ENCODE assay signal across 13 cellular contexts in the genomic region with DNA sequence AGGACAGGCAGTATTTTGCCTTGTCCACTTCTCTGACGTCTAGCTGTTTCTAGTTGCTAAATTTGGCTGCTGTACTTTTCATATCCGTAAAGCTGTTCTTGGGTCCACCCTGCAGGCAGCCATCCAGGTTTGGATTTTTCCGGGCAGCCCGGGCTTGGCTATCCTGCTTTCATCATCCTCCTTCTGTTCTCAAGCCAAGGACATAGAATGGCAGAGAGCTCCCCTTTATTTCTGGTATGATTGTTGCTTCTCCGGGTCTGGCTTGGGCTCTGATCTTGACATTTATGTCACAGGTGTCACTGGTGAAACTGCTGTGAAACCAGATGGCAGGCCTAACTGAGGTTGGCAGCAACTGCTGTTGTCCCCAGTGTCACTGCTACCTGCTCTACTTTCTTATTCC. TPM values are rescaled to one million over a fixed set of nuclear protein-coding genes. Genes with fewer than 3 reads are reported as not detected.
DNase-seq lines count a peak whose midpoint lies in the region; ATAC-seq, FAIRE-seq and TF ChIP-seq lines count a peak whose summit lies in the region.
"Had no signal": no experiment of that assay in that cellular context is flagged by ENCODE, and none has a peak within 500 bp of the region (broad histone marks: within the 10 kb centered on the region; RNA-seq: fewer than 3 reads in every experiment).

No MANE protein-coding gene starts in this region.

- no peak overlapping the region for H3K4me3 Mint-ChIP-seq in activated naive CD4-positive, alpha-beta T cell treated with anti-CD3 and anti-CD28 coated beads, Interleukin-2, amount 10 ng/mL, durations not matched to agents 7 days and 5 days
- H3K4me3 Mint-ChIP-seq in chondrocyte (ENCODE audit: unreplicated experiment), result no peak overlapping the region
- H3K4me3 Mint-ChIP-seq: mesothelial cell of epicardium had no signal

- peak; percentile 88 for ATAC-seq in omental fat pad (ENCODE audit: low FRiP score)
- ATAC-seq in HG02759 (IDR thresholded peaks at IDR 0.05; ENCODE audit: unreplicated experiment), result no peak
- ATAC-seq: Panc1 had no signal

- H3K27me3 Mint-ChIP-seq in activated naive CD4-positive, alpha-beta T cell treated with anti-CD3 and anti-CD28 coated beads, Interleukin-2, amount 10 ng/mL, durations not matched to agents 7 days and 5 days, result no peaks in the 10 kb centered on the region
- H3K27me3 Mint-ChIP-seq in chondrocyte (ENCODE audit: low read depth), result no peaks in the 10 kb centered on the region

- no peak for FAIRE-seq in urothelium cell line (lab: Jason Lieb, UNC)

- TF ChIP-seq CTCF in omental fat pad (IDR thresholded peaks at IDR 0.05) (no peak), chondrocyte (IDR thresholded peaks at IDR 0.05) (no peak)

- H3K4me1 Mint-ChIP-seq in activated naive CD4-positive, alpha-beta T cell treated with anti-CD3 and anti-CD28 coated beads, Interleukin-2, amount 10 ng/mL, durations not matched to agents 7 days and 5 days, result peaks cover 6% of the 10 kb centered on the region
- peaks cover 6% of the 10 kb centered on the region for H3K4me1 Mint-ChIP-seq in chondrocyte (ENCODE audit: low read depth)
- H3K4me1 Mint-ChIP-seq: mesothelial cell of epicardium had no signal

- DNase-seq in AG08395 (ENCODE audit: low spot score), result peak; percentile 2
- DNase-seq in NCI-H2171 treated with DMSO at 0.1 percent for 48 hours (lab: John Stamatoyannopoulos, UW), result peak; percentile 65
- peak; percentile 74 for DNase-seq in fibroblast of gingiva (ENCODE audit: low read depth)
- no peak for DNase-seq in omental fat pad (ENCODE audit: low spot score)
- DNase-seq in activated naive CD4-positive, alpha-beta T cell treated with anti-CD3 and anti-CD28 coated beads, Interleukin-2, amount 10 ng/mL, durations not matched to agents 7 days and 5 days, result no peak
- no peak for DNase-seq in urothelium cell line (ENCODE audit: low spot score)
- no peak for DNase-seq in chondrocyte (ENCODE audit: low spot score)
- DNase-seq: DMS79, Karpas-422, T-helper 2 cell had no signal

- H3K27ac Mint-ChIP-seq in activated naive CD4-positive, alpha-beta T cell treated with anti-CD3 and anti-CD28 coated beads, Interleukin-2, amount 10 ng/mL, durations not matched to agents 7 days and 5 days, result no peak overlapping the region
- H3K27ac Mint-ChIP-seq in chondrocyte (ENCODE audit: unreplicated experiment), result no peak overlapping the region
- H3K27ac Mint-ChIP-seq: mesothelial cell of epicardium had no signal

- CTCF ChIA-PET in activated naive CD4-positive, alpha-beta T cell treated with anti-CD3 and anti-CD28 coated beads, Interleukin-2, amount 10 ng/mL, durations not matched to agents 7 days and 5 days (lab: Charles Lee), result no interaction called here

- no peaks in the 10 kb centered on the region for H3K36me3 Mint-ChIP-seq in activated naive CD4-positive, alpha-beta T cell treated with anti-CD3 and anti-CD28 coated beads, Interleukin-2, amount 10 ng/mL, durations not matched to agents 7 days and 5 days
- no peaks in the 10 kb centered on the region for H3K36me3 Mint-ChIP-seq in chondrocyte (ENCODE audit: low read depth)
- H3K36me3 Mint-ChIP-seq: mesothelial cell of epicardium had no signal

- no peaks in the 10 kb centered on the region for H3K9me3 Mint-ChIP-seq in activated naive CD4-positive, alpha-beta T cell treated with anti-CD3 and anti-CD28 coated beads, Interleukin-2, amount 10 ng/mL, durations not matched to agents 7 days and 5 days
- no peaks in the 10 kb centered on the region for H3K9me3 Mint-ChIP-seq in chondrocyte (ENCODE audit: low read depth)
- H3K9me3 Mint-ChIP-seq: mesothelial cell of epicardium had no signal

RNA-seq across cellular contexts. Expression of a gene that starts 35.5 kb away (rescaled TPM):
- total RNA-seq in omental fat pad (1 to 10 TPM in 1 of 4 donors, under 1 TPM in 2, not detected in 1; 0.36 to 1.8 (median 0.56) TPM), chondrocyte (1.8 to 2.8 TPM (median 1.9 TPM) in 3 replicates)

Comparison
In these comparisons a context has a peak if more than half of its experiments do, and no peak if none do; other contexts are left out.
1. DNase-seq: peak in AG08395 (single experiment), NCI-H2171 treated with DMSO at 0.1 percent for 48 hours (single experiment) and fibroblast of gingiva (single experiment); none in omental fat pad (single experiment), activated naive CD4-positive, alpha-beta T cell treated with anti-CD3 and anti-CD28 coated beads, Interleukin-2, amount 10 ng/mL, durations not matched to agents 7 days and 5 days (single experiment), urothelium cell line (single experiment) and chondrocyte (single experiment).